ENCODE assay signal across 22 cellular contexts in the genomic region with DNA sequence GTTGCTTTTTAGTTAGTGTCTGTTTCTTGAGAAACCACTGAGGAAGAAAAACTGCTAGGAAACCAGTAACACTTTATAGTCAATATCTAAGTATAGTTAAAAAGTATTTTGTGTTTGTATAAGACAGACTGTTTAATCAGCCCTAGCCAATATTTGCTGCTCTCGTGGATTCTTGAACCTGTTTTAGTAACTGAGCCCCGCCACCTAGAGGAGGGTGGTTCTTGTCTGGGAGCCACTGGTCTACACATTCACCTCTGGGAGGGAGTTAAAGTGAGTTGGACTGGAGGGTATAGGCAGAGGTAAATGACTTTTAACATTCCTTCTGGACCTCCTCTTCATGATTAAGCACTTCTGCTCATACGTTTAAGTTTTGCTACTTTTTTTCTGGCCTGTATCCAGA.
A peak's percentile ranks its signal among the peaks of the same experiment; 100 is the strongest.
DNase-seq lines count a peak whose midpoint lies in the region; ATAC-seq and TF ChIP-seq lines count a peak whose summit lies in the region.
"Had no signal": no experiment of that assay in that cellular context is flagged by ENCODE, and none has a peak within 500 bp of the region (broad histone marks: within the 10 kb centered on the region; RNA-seq: fewer than 3 reads in every experiment).

No MANE protein-coding gene starts in this region.

- H3K27me3 ChIP-seq in WERI-Rb-1 (ENCODE audit: insufficient read depth, low read depth, severe bottlenecking), result no peaks in the 10 kb centered on the region

- TF ChIP-seq CTCF in WERI-Rb-1 (IDR thresholded peaks at IDR 0.05; ENCODE audit: low read depth, low read length), result no peak

- no peak overlapping the region for H3K27ac ChIP-seq in WERI-Rb-1
- H3K27ac ChIP-seq: 22Rv1 had no signal

- no peaks in the 10 kb centered on the region for H3K36me3 ChIP-seq in WERI-Rb-1

- peaks cover 4% of the 10 kb centered on the region for H3K9me3 ChIP-seq in WERI-Rb-1 (ENCODE audit: severe bottlenecking)

- DNase-seq in NCI-H748 (lab: John Stamatoyannopoulos, UW; ENCODE audit: unreplicated experiment) (peak; percentile 8), NCI-H748 treated with DMSO at 0.1 percent for 48 hours (lab: John Stamatoyannopoulos, UW) (no peak), WERI-Rb-1 (peak; percentile 10), iPS-NIHi7 (ENCODE audit: extremely low spot score) (peak; percentile 32)
- no peak for DNase-seq in stimulated activated CD4-positive, alpha-beta T cell treated with anti-CD3 and anti-CD28 coated beads, Interleukin-4, amount 100 ng/mL, for 4 hours
- DNase-seq in stimulated activated naive CD8-positive, alpha-beta T cell treated with anti-CD3 and anti-CD28 coated beads, Interleukin-15, Interleukin-2, amounts not matched to agents 100 U/mL and 50 U/mL, for 24 hours, result no peak
- no peak for DNase-seq in stimulated activated CD8-positive, alpha-beta memory T cell treated with anti-CD3 and anti-CD28 coated beads, Interleukin-4, amount 100 ng/mL, for 48 hours
- DNase-seq: activated CD8-positive, alpha-beta memory T cell treated with anti-CD3 and anti-CD28 coated beads, Interleukin-2, amount 50 U/mL, for 4 hours; CD8-positive, alpha-beta T cell; KG1; left colon; naive B cell; NCI-H1694 treated with DMSO at 0.1 percent for 48 hours; NCI-H2171; NCI-H510A treated with DMSO at 0.1 percent for 48 hours; RPMI8226 had no signal

- no peak for ATAC-seq in stimulated activated naive CD8-positive, alpha-beta T cell treated with anti-CD3 and anti-CD28 coated beads, Interleukin-15, Interleukin-2, amounts not matched to agents 100 U/mL and 50 U/mL, for 24 hours
- ATAC-seq in GM21447 (IDR thresholded peaks at IDR 0.05; ENCODE audit: unreplicated experiment), result no peak
- ATAC-seq: activated naive CD4-positive, alpha-beta T cell treated with anti-CD3 and anti-CD28 coated beads, Interleukin-2, amount 50 U/mL, for 72 hours; CD8-positive, alpha-beta T cell; left colon; SK-N-SH treated with all-trans-retinoic acid at 6 μM for 48 hours; stimulated activated memory B cell treated with anti-CD40 and anti-IgM and Interleukin-4, amounts not matched to agents 10 μg/mL and 1 μg/mL and 100 μg/mL, for 72 hours had no signal

- H3K4me3 ChIP-seq in WERI-Rb-1 (ENCODE audit: low read depth, low read length), result no peak overlapping the region
- H3K4me3 ChIP-seq: smooth muscle cell had no signal

Comparison
In these comparisons a context has a peak if more than half of its experiments do, and no peak if none do; other contexts are left out.
1. DNase-seq: peak in NCI-H748 (single experiment), WERI-Rb-1 (single experiment) and iPS-NIHi7 (single experiment); none in NCI-H748 treated with DMSO at 0.1 percent for 48 hours (single experiment), stimulated activated CD4-positive, alpha-beta T cell treated with anti-CD3 and anti-CD28 coated beads, Interleukin-4, amount 100 ng/mL, for 4 hours (0 of 2), stimulated activated naive CD8-positive, alpha-beta T cell treated with anti-CD3 and anti-CD28 coated beads, Interleukin-15, Interleukin-2, amounts not matched to agents 100 U/mL and 50 U/mL, for 24 hours (single experiment) and stimulated activated CD8-positive, alpha-beta memory T cell treated with anti-CD3 and anti-CD28 coated beads, Interleukin-4, amount 100 ng/mL, for 48 hours (single experiment).